In the genomic region with DNA sequence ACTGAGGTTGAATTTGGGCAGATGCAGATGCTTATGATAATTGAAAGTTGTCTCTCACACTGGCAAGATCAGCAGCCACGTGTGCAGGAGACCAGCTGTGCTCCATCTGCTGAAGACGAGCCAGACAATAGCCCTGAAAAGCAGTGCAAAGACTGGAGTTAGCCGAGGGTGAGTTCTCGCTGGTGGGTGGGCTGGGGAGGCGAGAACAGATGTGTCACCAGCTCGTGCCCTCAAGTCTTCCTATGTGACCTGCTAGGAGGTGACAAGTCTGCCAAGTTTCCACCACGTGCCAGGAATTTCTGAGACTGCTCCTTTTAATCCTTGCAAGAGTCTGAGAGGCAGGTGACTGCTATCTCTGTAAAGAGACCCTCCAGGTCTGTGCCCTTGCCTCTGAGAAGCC, we compare ENCODE assay signal across 18 cellular contexts.
DNase-seq lines count a peak whose midpoint lies in the region; ATAC-seq and TF ChIP-seq lines count a peak whose summit lies in the region.
"Had no signal": no experiment of that assay in that cellular context is flagged by ENCODE, and none has a peak within 500 bp of the region (broad histone marks: within the 10 kb centered on the region; RNA-seq: fewer than 3 reads in every experiment).

No MANE protein-coding gene starts in this region.

- H3K9ac ChIP-seq in DND-41 (ENCODE audit: low read depth, low read length): no peak overlapping the region
- H3K9ac ChIP-seq: BLaER1 had no signal

- H3K79me2 ChIP-seq in DND-41 (ENCODE audit: insufficient read depth, low read length): no peaks in the 10 kb centered on the region

- 0 out of 2 replicates have a peak, but pooled peaks cover 6% of the 10 kb centered on the region for H3K4me1 ChIP-seq in DND-41 (ENCODE audit: insufficient read depth, low read length)
- H3K4me1 ChIP-seq: BLaER1 had no signal

- no peaks in the 10 kb centered on the region for H3K36me3 ChIP-seq in DND-41 (ENCODE audit: insufficient read depth, low read length)
- H3K36me3 ChIP-seq: BLaER1 had no signal

- no peak overlapping the region for H3K4me3 Mint-ChIP-seq in glutamatergic neuron (ENCODE audit: unreplicated experiment)
- H3K4me3 Mint-ChIP-seq: CD14-positive monocyte, H9, IgD-negative memory B cell had no signal

- H3K27ac Mint-ChIP-seq in glutamatergic neuron (ENCODE audit: unreplicated experiment): peak overlapping the region; percentile 72
- H3K27ac Mint-ChIP-seq: CD14-positive monocyte; CD4-positive, alpha-beta memory T cell; H9 had no signal

- POLR2A ChIA-PET in RWPE1 (lab: Yijun Ruan, JAX; ENCODE audit: low non-redundant PET): no interaction called here

- no peaks in the 10 kb centered on the region for H3K36me3 Mint-ChIP-seq in glutamatergic neuron (ENCODE audit: unreplicated experiment)
- H3K36me3 Mint-ChIP-seq: CD14-positive monocyte; CD4-positive, alpha-beta memory T cell had no signal

- TF ChIP-seq CTCF in DND-41 (IDR thresholded peaks at IDR 0.05; ENCODE audit: borderline replicate concordance, extremely low read depth, low read length, poor library complexity, severe bottlenecking) (no peak), glutamatergic neuron (IDR thresholded peaks at IDR 0.05; ENCODE audit: partially characterized antibody, unreplicated experiment) (no peak), omental fat pad (IDR thresholded peaks at IDR 0.05) (no peak), RWPE1 (conservative IDR thresholded peaks at IDR 0.05; ENCODE audit: low read depth) (no peak)

- H3K4me1 Mint-ChIP-seq in glutamatergic neuron (ENCODE audit: low read depth, unreplicated experiment): peaks cover 10% of the 10 kb centered on the region
- H3K4me1 Mint-ChIP-seq: CD14-positive monocyte; CD4-positive, alpha-beta memory T cell; IgD-negative memory B cell had no signal

- no peaks in the 10 kb centered on the region for H3K27me3 ChIP-seq in DND-41 (ENCODE audit: insufficient read depth, low read length, poor library complexity)
- H3K27me3 ChIP-seq: BLaER1 had no signal

- H3K4me2 ChIP-seq in DND-41 (ENCODE audit: insufficient read depth, low read length): no peak overlapping the region
- H3K4me2 ChIP-seq: BLaER1 had no signal

- no peak overlapping the region for H2AFZ ChIP-seq in DND-41 (ENCODE audit: low read depth, low read length)

- peak; percentile 47 for DNase-seq in NCI-H2171 treated with DMSO at 0.1 percent for 48 hours (lab: John Stamatoyannopoulos, UW)
- DNase-seq in NCI-H2171 (lab: John Stamatoyannopoulos, UW): no peak
- no peak for DNase-seq in DND-41
- no peak for DNase-seq in glutamatergic neuron
- no peak for DNase-seq in omental fat pad (ENCODE audit: low spot score)
- no peak for DNase-seq in RWPE1 (ENCODE audit: low spot score)
- no peak for DNase-seq in NCI-H748 treated with DMSO at 0.1 percent for 48 hours (lab: John Stamatoyannopoulos, UW)
- DNase-seq: 8988T; CD4-positive, alpha-beta memory T cell; DMS153; DMS79; GF-D8; H9 had no signal

- no peaks in the 10 kb centered on the region for H3K9me3 ChIP-seq in DND-41 (ENCODE audit: insufficient read depth, low read length, severe bottlenecking)

- ATAC-seq in DND-41 (ENCODE audit: insufficient read depth, low read depth) (0 out of 3 replicates have a peak, but pooled peaks have one; percentile 23), omental fat pad (ENCODE audit: low FRiP score) (peak; percentile 11)
- ATAC-seq in activated CD4-positive, CD25-positive, alpha-beta regulatory T cell treated with anti-CD3 and anti-CD28 coated beads, Interleukin-2, amount 50 U/mL, for 24 hours: no peak
- ATAC-seq: HepG2 had no signal

- H3K27me3 Mint-ChIP-seq in glutamatergic neuron (ENCODE audit: unreplicated experiment): peaks cover 8% of the 10 kb centered on the region

- H3K4me3 ChIP-seq in DND-41 (ENCODE audit: low read depth in 1 of 2, low read length in 2 of 2): no peak overlapping the region
- H3K4me3 ChIP-seq: BLaER1 had no signal

- H4K20me1 ChIP-seq in DND-41 (ENCODE audit: insufficient read depth, low read length): no peaks in the 10 kb centered on the region
- H4K20me1 ChIP-seq: BLaER1 had no signal

- CTCF ChIA-PET in RWPE1 (lab: Yijun Ruan, JAX): interaction anchor here (1.4 kb wide), 1 partner anchor 205 kb away, joined by 6 read pairs; no protein-coding TSS in a partner anchor

- H3K27ac ChIP-seq in DND-41 (ENCODE audit: low read length) (no peak overlapping the region), RWPE1 (no peak overlapping the region)
- H3K27ac ChIP-seq: BLaER1 had no signal

- peaks cover 8% of the 10 kb centered on the region for H3K9me3 Mint-ChIP-seq in glutamatergic neuron (ENCODE audit: unreplicated experiment)
- H3K9me3 Mint-ChIP-seq: IgD-negative memory B cell had no signal

Comparison
In these comparisons a context has a peak if more than half of its experiments do, and no peak if none do; other contexts are left out.
1. ATAC-seq: peak in DND-41 (single experiment) and omental fat pad (single experiment); none in activated CD4-positive, CD25-positive, alpha-beta regulatory T cell treated with anti-CD3 and anti-CD28 coated beads, Interleukin-2, amount 50 U/mL, for 24 hours (0 of 2).